ENCODE assay signal across 1 cellular context in the genomic region with DNA sequence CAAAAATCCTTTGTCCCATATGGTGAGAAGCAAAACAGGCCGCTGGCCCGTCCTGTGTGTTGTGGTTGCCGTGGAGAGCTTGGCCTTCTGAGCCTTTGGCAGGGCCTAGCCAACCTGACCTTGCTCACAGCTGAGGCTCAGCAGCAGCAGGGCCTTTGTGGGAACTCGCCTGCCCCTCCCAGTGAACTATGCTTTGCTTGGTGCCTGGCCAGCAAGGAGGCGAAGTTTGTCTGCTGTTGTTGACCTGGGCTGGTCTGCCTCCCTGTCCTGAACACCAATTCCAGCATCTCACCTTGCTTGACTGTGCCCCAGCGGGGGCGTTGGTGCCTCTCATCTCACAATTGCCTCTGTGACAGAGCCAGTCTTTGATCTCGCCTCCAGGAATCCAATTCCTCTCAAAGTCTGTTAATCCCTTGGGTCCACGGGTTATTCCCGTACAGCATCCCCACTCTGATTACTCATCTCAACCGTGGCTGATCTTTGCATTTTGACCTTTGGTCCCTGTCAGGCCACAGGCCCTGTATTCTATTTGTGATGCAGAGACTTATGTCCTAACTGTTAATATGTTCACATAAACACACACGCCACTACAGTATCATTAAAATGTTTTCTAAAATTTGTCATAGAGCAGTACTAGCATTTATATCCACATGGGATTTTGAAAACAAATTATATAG.
TF ChIP-seq lines count a peak whose summit lies in the region.

No MANE protein-coding gene starts in this region.

TF ChIP-seq in HepG2, 621 proteins besides CTCF, POLR2A, EP300 and RAD21 (continued from another document and continues in another):
- TF ChIP-seq, protein P1, sequence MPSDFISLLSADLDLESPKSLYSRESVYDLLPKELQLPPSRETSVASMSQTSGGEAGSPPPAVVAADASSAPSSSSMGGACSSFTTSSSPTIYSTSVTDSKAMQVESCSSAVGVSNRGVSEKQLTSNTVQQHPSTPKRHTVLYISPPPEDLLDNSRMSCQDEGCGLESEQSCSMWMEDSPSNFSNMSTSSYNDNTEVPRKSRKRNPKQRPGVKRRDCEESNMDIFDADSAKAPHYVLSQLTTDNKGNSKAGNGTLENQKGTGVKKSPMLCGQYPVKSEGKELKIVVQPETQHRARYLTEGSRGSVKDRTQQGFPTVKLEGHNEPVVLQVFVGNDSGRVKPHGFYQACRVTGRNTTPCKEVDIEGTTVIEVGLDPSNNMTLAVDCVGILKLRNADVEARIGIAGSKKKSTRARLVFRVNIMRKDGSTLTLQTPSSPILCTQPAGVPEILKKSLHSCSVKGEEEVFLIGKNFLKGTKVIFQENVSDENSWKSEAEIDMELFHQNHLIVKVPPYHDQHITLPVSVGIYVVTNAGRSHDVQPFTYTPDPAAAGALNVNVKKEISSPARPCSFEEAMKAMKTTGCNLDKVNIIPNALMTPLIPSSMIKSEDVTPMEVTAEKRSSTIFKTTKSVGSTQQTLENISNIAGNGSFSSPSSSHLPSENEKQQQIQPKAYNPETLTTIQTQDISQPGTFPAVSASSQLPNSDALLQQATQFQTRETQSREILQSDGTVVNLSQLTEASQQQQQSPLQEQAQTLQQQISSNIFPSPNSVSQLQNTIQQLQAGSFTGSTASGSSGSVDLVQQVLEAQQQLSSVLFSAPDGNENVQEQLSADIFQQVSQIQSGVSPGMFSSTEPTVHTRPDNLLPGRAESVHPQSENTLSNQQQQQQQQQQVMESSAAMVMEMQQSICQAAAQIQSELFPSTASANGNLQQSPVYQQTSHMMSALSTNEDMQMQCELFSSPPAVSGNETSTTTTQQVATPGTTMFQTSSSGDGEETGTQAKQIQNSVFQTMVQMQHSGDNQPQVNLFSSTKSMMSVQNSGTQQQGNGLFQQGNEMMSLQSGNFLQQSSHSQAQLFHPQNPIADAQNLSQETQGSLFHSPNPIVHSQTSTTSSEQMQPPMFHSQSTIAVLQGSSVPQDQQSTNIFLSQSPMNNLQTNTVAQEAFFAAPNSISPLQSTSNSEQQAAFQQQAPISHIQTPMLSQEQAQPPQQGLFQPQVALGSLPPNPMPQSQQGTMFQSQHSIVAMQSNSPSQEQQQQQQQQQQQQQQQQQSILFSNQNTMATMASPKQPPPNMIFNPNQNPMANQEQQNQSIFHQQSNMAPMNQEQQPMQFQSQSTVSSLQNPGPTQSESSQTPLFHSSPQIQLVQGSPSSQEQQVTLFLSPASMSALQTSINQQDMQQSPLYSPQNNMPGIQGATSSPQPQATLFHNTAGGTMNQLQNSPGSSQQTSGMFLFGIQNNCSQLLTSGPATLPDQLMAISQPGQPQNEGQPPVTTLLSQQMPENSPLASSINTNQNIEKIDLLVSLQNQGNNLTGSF (CRISPR knock-in tag; IDR thresholded peaks at IDR 0.05): no peak
- TF ChIP-seq, protein P2, sequence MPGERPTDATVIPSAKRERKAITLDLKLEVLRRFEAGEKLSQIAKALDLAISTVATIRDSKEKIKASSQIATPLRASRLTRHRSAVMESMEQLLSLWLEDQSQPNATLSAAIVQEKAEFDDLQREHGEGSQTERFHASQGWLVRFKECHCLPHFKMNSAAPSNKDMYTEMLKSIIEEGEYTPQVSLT (CRISPR knock-in tag; IDR thresholded peaks at IDR 0.05; ENCODE audit: borderline replicate concordance, low read depth): no peak
- TF ChIP-seq NFE2L1 (CRISPR knock-in tag; IDR thresholded peaks at IDR 0.05; ENCODE audit: borderline replicate concordance) (no peak), ZNF432 (CRISPR knock-in tag; IDR thresholded peaks at IDR 0.05; ENCODE audit: borderline replicate concordance) (no peak), ZNF589 (CRISPR knock-in tag; conservative IDR thresholded peaks at IDR 0.05) (peak; percentile 89; the same call in 1 of the 2 replicates), MYNN (CRISPR knock-in tag; IDR thresholded peaks at IDR 0.05; ENCODE audit: low read depth) (no peak), RBM39 (IDR thresholded peaks at IDR 0.05; ENCODE audit: low read depth, low read length, poor library complexity, severe bottlenecking) (peak; percentile 50), SUZ12 (IDR thresholded peaks at IDR 0.05; ENCODE audit: low read depth, low read length) (no peak), FOXA3 (CRISPR knock-in tag; IDR thresholded peaks at IDR 0.05) (peak; percentile 95), MAFF (IDR thresholded peaks at IDR 0.05; ENCODE audit: low read depth, low read length) (no peak; the same call in 1 of the 2 replicates), ELF4 (CRISPR knock-in tag; IDR thresholded peaks at IDR 0.05; ENCODE audit: borderline replicate concordance) (peak; percentile 35; the same call in 1 of the 2 replicates), PCBP2 (optimal IDR thresholded peaks at IDR 0.05; ENCODE audit: low read depth, low read length, poor library complexity, severe bottlenecking) (no peak), SIN3A (IDR thresholded peaks at IDR 0.05; ENCODE audit: borderline replicate concordance, low read depth, low read length) (peak; percentile 72; the same call in 1 of the 2 replicates), GLI4 (CRISPR knock-in tag; IDR thresholded peaks at IDR 0.05; ENCODE audit: borderline replicate concordance) (no peak), SKI (IDR thresholded peaks at IDR 0.05; ENCODE audit: partially characterized antibody) (peak; percentile 97), CHD2 (IDR thresholded peaks at IDR 0.05; ENCODE audit: low read depth, low read length) (0 out of 2 replicates have a peak, but pooled peaks have one; percentile 39), RORA (CRISPR knock-in tag; IDR thresholded peaks at IDR 0.05) (no peak), MTA3 (CRISPR knock-in tag; IDR thresholded peaks at IDR 0.05) (no peak), ZSCAN12 (CRISPR knock-in tag; IDR thresholded peaks at IDR 0.05) (no peak), SALL2 (CRISPR knock-in tag; IDR thresholded peaks at IDR 0.05) (peak; percentile 96), MLLT10 (CRISPR knock-in tag; IDR thresholded peaks at IDR 0.05) (no peak), ZNF350 (CRISPR knock-in tag; IDR thresholded peaks at IDR 0.05; ENCODE audit: borderline replicate concordance, low read depth) (peak; percentile 97), NR2F1 (CRISPR knock-in tag; IDR thresholded peaks at IDR 0.05) (peak; percentile 56 to 83), TCF7L2 (IDR thresholded peaks at IDR 0.05; ENCODE audit: low read depth, low read length) (peak; percentile 91), ZNF598 (CRISPR knock-in tag; IDR thresholded peaks at IDR 0.05; ENCODE audit: borderline replicate concordance) (peak; percentile 56; the same call in 1 of the 2 replicates), ZNF543 (CRISPR knock-in tag; IDR thresholded peaks at IDR 0.05) (peak; percentile 65; the same call in 1 of the 2 replicates), MTF2 (CRISPR knock-in tag; IDR thresholded peaks at IDR 0.05; ENCODE audit: borderline replicate concordance) (0 out of 2 replicates have a peak, but pooled peaks have one; percentile 41), ZEB1 (IDR thresholded peaks at IDR 0.05; ENCODE audit: insufficient replicate concordance, low read depth) (peak; percentile 92), SSRP1 (CRISPR knock-in tag; IDR thresholded peaks at IDR 0.05) (peak; percentile 76; the same call in 1 of the 2 replicates), U2AF2 (IDR thresholded peaks at IDR 0.05; ENCODE audit: low read depth, low read length) (no peak), EEA1 (CRISPR knock-in tag; IDR thresholded peaks at IDR 0.05; ENCODE audit: borderline replicate concordance) (no peak)
- TF ChIP-seq, protein P3, sequence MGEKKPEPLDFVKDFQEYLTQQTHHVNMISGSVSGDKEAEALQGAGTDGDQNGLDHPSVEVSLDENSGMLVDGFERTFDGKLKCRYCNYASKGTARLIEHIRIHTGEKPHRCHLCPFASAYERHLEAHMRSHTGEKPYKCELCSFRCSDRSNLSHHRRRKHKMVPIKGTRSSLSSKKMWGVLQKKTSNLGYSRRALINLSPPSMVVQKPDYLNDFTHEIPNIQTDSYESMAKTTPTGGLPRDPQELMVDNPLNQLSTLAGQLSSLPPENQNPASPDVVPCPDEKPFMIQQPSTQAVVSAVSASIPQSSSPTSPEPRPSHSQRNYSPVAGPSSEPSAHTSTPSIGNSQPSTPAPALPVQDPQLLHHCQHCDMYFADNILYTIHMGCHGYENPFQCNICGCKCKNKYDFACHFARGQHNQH (CRISPR knock-in tag; IDR thresholded peaks at IDR 0.05): peak; percentile 97
- TF ChIP-seq, protein P4, sequence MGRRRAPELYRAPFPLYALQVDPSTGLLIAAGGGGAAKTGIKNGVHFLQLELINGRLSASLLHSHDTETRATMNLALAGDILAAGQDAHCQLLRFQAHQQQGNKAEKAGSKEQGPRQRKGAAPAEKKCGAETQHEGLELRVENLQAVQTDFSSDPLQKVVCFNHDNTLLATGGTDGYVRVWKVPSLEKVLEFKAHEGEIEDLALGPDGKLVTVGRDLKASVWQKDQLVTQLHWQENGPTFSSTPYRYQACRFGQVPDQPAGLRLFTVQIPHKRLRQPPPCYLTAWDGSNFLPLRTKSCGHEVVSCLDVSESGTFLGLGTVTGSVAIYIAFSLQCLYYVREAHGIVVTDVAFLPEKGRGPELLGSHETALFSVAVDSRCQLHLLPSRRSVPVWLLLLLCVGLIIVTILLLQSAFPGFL (CRISPR knock-in tag; IDR thresholded peaks at IDR 0.05): no peak
- TF ChIP-seq, protein P5, sequence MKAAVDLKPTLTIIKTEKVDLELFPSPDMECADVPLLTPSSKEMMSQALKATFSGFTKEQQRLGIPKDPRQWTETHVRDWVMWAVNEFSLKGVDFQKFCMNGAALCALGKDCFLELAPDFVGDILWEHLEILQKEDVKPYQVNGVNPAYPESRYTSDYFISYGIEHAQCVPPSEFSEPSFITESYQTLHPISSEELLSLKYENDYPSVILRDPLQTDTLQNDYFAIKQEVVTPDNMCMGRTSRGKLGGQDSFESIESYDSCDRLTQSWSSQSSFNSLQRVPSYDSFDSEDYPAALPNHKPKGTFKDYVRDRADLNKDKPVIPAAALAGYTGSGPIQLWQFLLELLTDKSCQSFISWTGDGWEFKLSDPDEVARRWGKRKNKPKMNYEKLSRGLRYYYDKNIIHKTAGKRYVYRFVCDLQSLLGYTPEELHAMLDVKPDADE (CRISPR knock-in tag; IDR thresholded peaks at IDR 0.05): no peak
- TF ChIP-seq, protein P6, sequence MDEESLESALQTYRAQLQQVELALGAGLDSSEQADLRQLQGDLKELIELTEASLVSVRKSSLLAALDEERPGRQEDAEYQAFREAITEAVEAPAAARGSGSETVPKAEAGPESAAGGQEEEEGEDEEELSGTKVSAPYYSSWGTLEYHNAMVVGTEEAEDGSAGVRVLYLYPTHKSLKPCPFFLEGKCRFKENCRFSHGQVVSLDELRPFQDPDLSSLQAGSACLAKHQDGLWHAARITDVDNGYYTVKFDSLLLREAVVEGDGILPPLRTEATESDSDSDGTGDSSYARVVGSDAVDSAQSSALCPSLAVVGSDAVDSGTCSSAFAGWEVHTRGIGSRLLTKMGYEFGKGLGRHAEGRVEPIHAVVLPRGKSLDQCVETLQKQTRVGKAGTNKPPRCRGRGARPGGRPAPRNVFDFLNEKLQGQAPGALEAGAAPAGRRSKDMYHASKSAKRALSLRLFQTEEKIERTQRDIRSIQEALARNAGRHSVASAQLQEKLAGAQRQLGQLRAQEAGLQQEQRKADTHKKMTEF (CRISPR knock-in tag; IDR thresholded peaks at IDR 0.05): peak; percentile 99
- TF ChIP-seq, protein P7, sequence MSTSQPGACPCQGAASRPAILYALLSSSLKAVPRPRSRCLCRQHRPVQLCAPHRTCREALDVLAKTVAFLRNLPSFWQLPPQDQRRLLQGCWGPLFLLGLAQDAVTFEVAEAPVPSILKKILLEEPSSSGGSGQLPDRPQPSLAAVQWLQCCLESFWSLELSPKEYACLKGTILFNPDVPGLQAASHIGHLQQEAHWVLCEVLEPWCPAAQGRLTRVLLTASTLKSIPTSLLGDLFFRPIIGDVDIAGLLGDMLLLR (CRISPR knock-in tag; IDR thresholded peaks at IDR 0.05): peak; percentile 32; the same call in 1 of the 2 replicates
- TF ChIP-seq, protein P8, sequence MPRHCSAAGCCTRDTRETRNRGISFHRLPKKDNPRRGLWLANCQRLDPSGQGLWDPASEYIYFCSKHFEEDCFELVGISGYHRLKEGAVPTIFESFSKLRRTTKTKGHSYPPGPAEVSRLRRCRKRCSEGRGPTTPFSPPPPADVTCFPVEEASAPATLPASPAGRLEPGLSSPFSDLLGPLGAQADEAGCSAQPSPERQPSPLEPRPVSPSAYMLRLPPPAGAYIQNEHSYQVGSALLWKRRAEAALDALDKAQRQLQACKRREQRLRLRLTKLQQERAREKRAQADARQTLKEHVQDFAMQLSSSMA (CRISPR knock-in tag; IDR thresholded peaks at IDR 0.05): no peak; the same call in 1 of the 2 replicates
- TF ChIP-seq, protein P9, sequence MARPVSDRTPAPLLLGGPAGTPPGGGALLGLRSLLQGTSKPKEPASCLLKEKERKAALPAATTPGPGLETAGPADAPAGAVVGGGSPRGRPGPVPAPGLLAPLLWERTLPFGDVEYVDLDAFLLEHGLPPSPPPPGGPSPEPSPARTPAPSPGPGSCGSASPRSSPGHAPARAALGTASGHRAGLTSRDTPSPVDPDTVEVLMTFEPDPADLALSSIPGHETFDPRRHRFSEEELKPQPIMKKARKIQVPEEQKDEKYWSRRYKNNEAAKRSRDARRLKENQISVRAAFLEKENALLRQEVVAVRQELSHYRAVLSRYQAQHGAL (CRISPR knock-in tag; IDR thresholded peaks at IDR 0.05; ENCODE audit: not compliant biosample characterization): no peak
- TF ChIP-seq, protein P10, sequence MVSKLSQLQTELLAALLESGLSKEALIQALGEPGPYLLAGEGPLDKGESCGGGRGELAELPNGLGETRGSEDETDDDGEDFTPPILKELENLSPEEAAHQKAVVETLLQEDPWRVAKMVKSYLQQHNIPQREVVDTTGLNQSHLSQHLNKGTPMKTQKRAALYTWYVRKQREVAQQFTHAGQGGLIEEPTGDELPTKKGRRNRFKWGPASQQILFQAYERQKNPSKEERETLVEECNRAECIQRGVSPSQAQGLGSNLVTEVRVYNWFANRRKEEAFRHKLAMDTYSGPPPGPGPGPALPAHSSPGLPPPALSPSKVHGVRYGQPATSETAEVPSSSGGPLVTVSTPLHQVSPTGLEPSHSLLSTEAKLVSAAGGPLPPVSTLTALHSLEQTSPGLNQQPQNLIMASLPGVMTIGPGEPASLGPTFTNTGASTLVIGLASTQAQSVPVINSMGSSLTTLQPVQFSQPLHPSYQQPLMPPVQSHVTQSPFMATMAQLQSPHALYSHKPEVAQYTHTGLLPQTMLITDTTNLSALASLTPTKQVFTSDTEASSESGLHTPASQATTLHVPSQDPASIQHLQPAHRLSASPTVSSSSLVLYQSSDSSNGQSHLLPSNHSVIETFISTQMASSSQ (IDR thresholded peaks at IDR 0.05; ENCODE audit: low read depth): peak; percentile 53; the same call in 1 of the 2 replicates
- TF ChIP-seq, protein P10 (CRISPR knock-in tag; IDR thresholded peaks at IDR 0.05; ENCODE audit: borderline replicate concordance): peak; percentile 96
